Comparison of ENCODE assay signal across 19 cellular contexts in genomic region chr2:182977463-182977862, GRCh38.
DNase-seq lines count a peak whose midpoint lies in the region; ATAC-seq and TF ChIP-seq lines count a peak whose summit lies in the region.
"Had no signal": no experiment of that assay in that cellular context is flagged by ENCODE, and none has a peak within 500 bp of the region (broad histone marks: within the 10 kb centered on the region; RNA-seq: fewer than 3 reads in every experiment).

No MANE protein-coding gene starts in this region.

- POLR2A ChIA-PET in A673 (lab: Charles Lee; ENCODE audit: low non-redundant PET) = no interaction called here
- POLR2A ChIA-PET in GM10248 (lab: Yijun Ruan, JAX) = no interaction called here

- H3K4me3 ChIP-seq in A673 (ENCODE audit: low read depth, low read length, poor library complexity, severe bottlenecking) = no peak overlapping the region
- H3K4me3 ChIP-seq: gastroesophageal sphincter had no signal

- no peaks in the 10 kb centered on the region for H3K27me3 ChIP-seq in A673 (replicated peaks; ENCODE audit: insufficient read depth, low read depth, low read length, poor library complexity)
- H3K27me3 ChIP-seq: gastroesophageal sphincter, neutrophil had no signal

- TF ChIP-seq CTCF in A673 (conservative IDR thresholded peaks at IDR 0.05; ENCODE audit: low read depth, low read length) (no peak), GM10248 (IDR thresholded peaks at IDR 0.05; ENCODE audit: control extremely low read depth, extremely low read depth, low read depth, missing control alignments) (no peak), GM20000 (IDR thresholded peaks at IDR 0.05; ENCODE audit: extremely low read depth, missing control alignments) (no peak)

- CTCF ChIA-PET in A673 (lab: Charles Lee) = no interaction called here
- CTCF ChIA-PET in GM10248 (lab: Yijun Ruan, JAX) = interaction anchor here (1.2 to 2.3 kb wide), 2 partner anchors 311 to 331 kb away, joined by 3 to 8 read pairs; no protein-coding TSS in a partner anchor

- no TSS peak for BruUV-seq in A673 (replicated peaks; lab: Mats Ljungman, UMichigan)

- DNase-seq in A673 (ENCODE audit: low spot score) (peak; percentile 21), GM10248 (ENCODE audit: extremely low spot score) (no peak), NCI-H2081 (lab: John Stamatoyannopoulos, UW) (no peak), NCI-H1694 (lab: John Stamatoyannopoulos, UW) (no peak), GM20000 (ENCODE audit: low spot score) (no peak)
- DNase-seq: 8988T; activated naive CD8-positive, alpha-beta T cell treated with anti-CD3 and anti-CD28 coated beads for 36 hours; CD4-positive, alpha-beta memory T cell; endodermal cell; immature natural killer cell; NCI-H1417; PC-3 had no signal

- intact Hi-C loops in A673 (cut with micrococcal nuclease; ENCODE audit: unreplicated experiment) = no loop called here

- peaks cover 26% of the 10 kb centered on the region for H3K4me1 ChIP-seq in A673 (ENCODE audit: insufficient read depth, low read length, poor library complexity, severe bottlenecking)

- ATAC-seq in GM19043 (IDR thresholded peaks at IDR 0.05; ENCODE audit: low read depth, unreplicated experiment) = peak; percentile 60
- ATAC-seq in HG02759 (IDR thresholded peaks at IDR 0.05; ENCODE audit: unreplicated experiment) = peak; percentile 53
- peak; percentile 57 for ATAC-seq in HG03460 (IDR thresholded peaks at IDR 0.05; ENCODE audit: unreplicated experiment)
- ATAC-seq: gastroesophageal sphincter, PC-3, SK-N-SH treated with all-trans-retinoic acid at 6 μM for 48 hours had no signal

- peaks cover 63% of the 10 kb centered on the region for H3K36me3 ChIP-seq in A673 (ENCODE audit: insufficient read depth, low read length, poor library complexity, severe bottlenecking)
- H3K36me3 ChIP-seq: neutrophil had no signal

- H3K9me3 ChIP-seq in A673 (ENCODE audit: low read depth, low read length, poor library complexity, severe bottlenecking) = peaks cover 2% of the 10 kb centered on the region
- H3K9me3 ChIP-seq: gastroesophageal sphincter, neutrophil had no signal

- peak overlapping the region; percentile 18 for H3K27ac ChIP-seq in A673 (ENCODE audit: low read depth, low read length, poor library complexity, severe bottlenecking)
- H3K27ac ChIP-seq: gastroesophageal sphincter, neutrophil, VCaP had no signal
